Comparison of ENCODE assay signal across 28 cellular contexts in the genomic region with DNA sequence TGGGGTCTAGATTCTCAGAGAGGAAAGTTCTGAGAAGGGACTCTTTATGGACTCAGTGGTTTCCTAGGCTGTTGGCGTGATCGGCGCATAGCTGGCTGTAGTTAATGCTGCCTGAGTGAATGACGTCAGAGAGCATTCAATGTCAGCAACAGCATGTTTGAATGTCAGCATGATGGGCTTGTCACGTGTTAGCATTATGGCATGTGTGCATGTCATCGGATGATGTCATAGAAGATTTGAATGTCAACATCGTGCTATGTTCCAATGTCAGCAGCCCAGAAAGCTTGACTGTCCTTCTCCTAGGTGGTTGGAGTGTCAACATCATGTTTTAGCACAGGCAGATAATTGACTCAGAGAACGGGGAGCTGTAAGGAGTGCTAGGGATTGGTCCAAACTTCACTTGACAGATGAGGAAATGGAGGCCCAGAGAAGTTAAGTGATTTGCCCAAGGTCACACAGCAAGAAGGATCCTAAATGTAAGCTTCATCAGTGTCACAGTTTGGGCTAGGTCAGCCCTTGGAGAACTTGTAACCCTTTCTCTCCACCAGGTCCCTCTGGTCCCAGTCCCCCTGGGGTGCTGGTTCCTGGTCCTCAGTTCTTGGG.
"Had no signal": no experiment of that assay in that cellular context is flagged by ENCODE, and none has a peak within 500 bp of the region (broad histone marks: within the 10 kb centered on the region; RNA-seq: fewer than 3 reads in every experiment).

No MANE protein-coding gene starts in this region.

- FAIRE-seq: astrocyte had no signal

- H3K4me1 ChIP-seq: Peyer's patch had no signal

- DNase-seq: activated CD4-positive, alpha-beta T cell treated with anti-CD3 and anti-CD28 coated beads, Interleukin-2, amount 10 ng/mL, durations not matched to agents 24 days and 14 days; activated CD4-positive, alpha-beta T cell treated with anti-CD3 and anti-CD28 coated beads, Interleukin-2, amount 50 U/mL, for 48 hours; activated CD4-positive, CD25-positive, alpha-beta regulatory T cell treated with anti-CD3 and anti-CD28 coated beads, Interleukin-2, amount 50 U/mL, for 72 hours; activated CD8-positive, alpha-beta memory T cell treated with anti-CD3 and anti-CD28 coated beads, Interleukin-2, amount 10 ng/mL, durations not matched to agents 7 days and 5 days; activated effector memory CD4-positive, alpha-beta T cell treated with Interleukin-2 at 50 U/mL for 16 hours; activated naive CD4-positive, alpha-beta T cell; activated naive CD8-positive, alpha-beta T cell treated with anti-CD3 and anti-CD28 coated beads, Interleukin-2, amount 50 U/mL, for 24 hours; activated T-cell treated with anti-CD3 and anti-CD28 coated beads, Interleukin-2, amount 50 U/mL, for 24 hours; amniotic stem cell; MG63; MV-4-11; NCI-H1092 treated with DMSO at 0.1 percent for 48 hours; NCI-H1436; NCI-H1694 treated with DMSO at 0.1 percent for 48 hours; NCI-H2029 treated with DMSO at 0.1 percent for 48 hours; NCI-H510A treated with DMSO at 0.1 percent for 48 hours; NCI-H69; NK-92 treated with Interleukin-12 subunit alpha and Interleukin-12 subunit beta, amount 100 ng/mL, for 24 hours; OCI-M1; Peyer's patch; SIG-M5; T-helper 17 cell; T-helper 9 cell had no signal

- H3K27me3 ChIP-seq: cardiac muscle cell, Peyer's patch had no signal

- H3K27ac ChIP-seq: cardiac muscle cell, Peyer's patch, RWPE1 had no signal

- ATAC-seq: activated CD8-positive, alpha-beta memory T cell treated with anti-CD3 and anti-CD28 coated beads, Interleukin-2, amount 10 ng/mL, durations not matched to agents 7 days and 5 days; activated naive CD4-positive, alpha-beta T cell treated with anti-CD3 and anti-CD28 coated beads, Interleukin-2, amount 50 U/mL, for 72 hours; activated naive CD8-positive, alpha-beta T cell treated with anti-CD3 and anti-CD28 coated beads, Interleukin-2, amount 50 U/mL, for 24 hours; T-helper 17 cell; WTC11 had no signal

- H3K9me3 ChIP-seq: MG63, Peyer's patch had no signal

- H3K4me3 ChIP-seq: cardiac muscle cell, MG63, Peyer's patch had no signal

- H3K36me3 ChIP-seq: cardiac muscle cell, MG63, Peyer's patch had no signal
